ENCODE assay signal across 34 cellular contexts in genomic region chr2:180682871-180683270, GRCh38.
"Had no signal": no experiment of that assay in that cellular context is flagged by ENCODE, and none has a peak within 500 bp of the region (broad histone marks: within the 10 kb centered on the region; RNA-seq: fewer than 3 reads in every experiment).

No MANE protein-coding gene starts in this region.

- H3K36me3 ChIP-seq: MG63 had no signal

- DNase-seq: Karpas-422, Kasumi-1, MG63, MM.1S, NCI-H1048, NCI-H1092, NCI-H1092 treated with DMSO at 0.1 percent for 48 hours, NCI-H1105, NCI-H1105 treated with DMSO at 0.1 percent for 48 hours, NCI-H1417, NCI-H1417 treated with DMSO at 0.1 percent for 48 hours, NCI-H1436, NCI-H1436 treated with DMSO at 0.1 percent for 48 hours, NCI-H146, NCI-H1694, NCI-H1694 treated with DMSO at 0.1 percent for 48 hours, NCI-H187, NCI-H187 treated with DMSO at 0.1 percent for 48 hours, NCI-H1930, NCI-H2029, NCI-H2029 treated with DMSO at 0.1 percent for 48 hours, NCI-H2081, NCI-H2081 treated with DMSO at 0.1 percent for 48 hours, NCI-H2107, NCI-H2171, NCI-H2171 treated with DMSO at 0.1 percent for 48 hours, NCI-H2227 treated with DMSO at 0.1 percent for 48 hours, NCI-H226, NCI-H345, NCI-H446, NCI-H446 treated with DMSO at 0.1 percent for 48 hours, NCI-H510A, NCI-H510A treated with DMSO at 0.1 percent for 48 hours, NCI-H524 had no signal

- H3K27me3 ChIP-seq: MG63 had no signal

- H3K4me3 ChIP-seq: MG63 had no signal

- H3K9me3 ChIP-seq: MG63 had no signal
